Comparison of ENCODE assay signal across 11 cellular contexts in genomic region chr15:89105147-89105546, GRCh38. TPM values are rescaled to one million over a fixed set of nuclear protein-coding genes. Genes with fewer than 3 reads are reported as not detected.
A peak's percentile ranks its signal among the peaks of the same experiment; 100 is the strongest.
DNase-seq lines count a peak whose midpoint lies in the region; ATAC-seq and TF ChIP-seq lines count a peak whose summit lies in the region.
"Had no signal": no experiment of that assay in that cellular context is flagged by ENCODE, and none has a peak within 500 bp of the region (broad histone marks: within the 10 kb centered on the region; RNA-seq: fewer than 3 reads in every experiment).

No MANE protein-coding gene starts in this region.

- peak overlapping the region; percentile 25 for H2AFZ ChIP-seq in mammary epithelial cell (ENCODE audit: low read depth, low read length)

- peaks cover 52% of the 10 kb centered on the region for H3K4me1 ChIP-seq in mammary epithelial cell (ENCODE audit: insufficient read depth, low read length)

- H3K27me3 ChIP-seq in mammary epithelial cell (ENCODE audit: insufficient read depth, low read length), result no peaks in the 10 kb centered on the region

- H3K4me3 Mint-ChIP-seq in HFFc6, result peak overlapping the region; percentile 79
- H3K4me3 Mint-ChIP-seq in activated T-cell treated with anti-CD3 and anti-CD28 coated beads, Interleukin-2, amount 50 U/mL, for 4 hours, result no peak overlapping the region
- H3K4me3 Mint-ChIP-seq: activated B cell treated with CpG ODN at 0.5 μM for 24 hours had no signal

- intact Hi-C loops in mammary epithelial cell (cut with micrococcal nuclease), result no loop called here

- H3K9ac ChIP-seq in mammary epithelial cell (ENCODE audit: insufficient read depth, low read length), result no peak overlapping the region

- ATAC-seq in HG02759 (IDR thresholded peaks at IDR 0.05; ENCODE audit: unreplicated experiment), result no peak
- no peak for ATAC-seq in activated T-cell treated with anti-CD3 and anti-CD28 coated beads, Interleukin-2, amount 50 U/mL, for 4 hours

- CTCF ChIA-PET in mammary epithelial cell (lab: Charles Lee; ENCODE audit: low non-redundant PET), result no interaction called here

- dilution Hi-C loops in mammary epithelial cell (cut with HindIII; ENCODE audit: low sequenced_read_pairs), result no loop called here

- H3K79me2 ChIP-seq in mammary epithelial cell (ENCODE audit: insufficient read depth, low read length), result peaks cover 33% of the 10 kb centered on the region

- DNase-seq in HFFc6, result peak; percentile 95
- DNase-seq in mammary epithelial cell, result peak; percentile 71
- DNase-seq in kidney glomerular epithelial cell (lab: John Stamatoyannopoulos, UW), result peak; percentile 68
- DNase-seq in substantia nigra (lab: John Stamatoyannopoulos, UW), result no peak
- DNase-seq in stimulated activated CD4-positive, alpha-beta T cell treated with anti-CD3 and anti-CD28 coated beads, Interleukin-4, amount 100 ng/mL, for 4 hours, result no peak
- no peak for DNase-seq in NCI-H1436 treated with DMSO at 0.1 percent for 48 hours (lab: John Stamatoyannopoulos, UW)
- DNase-seq in activated T-cell treated with anti-CD3 and anti-CD28 coated beads, Interleukin-2, amount 50 U/mL, for 4 hours, result no peak
- DNase-seq: activated B cell treated with CpG ODN at 0.5 μM for 24 hours; effector memory CD4-positive, alpha-beta T cell; small intestine had no signal

- no peaks in the 10 kb centered on the region for H3K36me3 ChIP-seq in mammary epithelial cell (ENCODE audit: insufficient read depth, low read length)

- H3K4me3 ChIP-seq in mammary epithelial cell (replicated peaks in 1 of 3; ENCODE audit: insufficient read depth in 1 of 3, low read depth in 2 of 3, low read length in 3 of 3), result no peak overlapping the region

- WGBS in mammary epithelial cell (ENCODE audit: low coverage, missing lambda C conversion rate), result 11% methylated on average over 4 of the region's 4 CpGs

- in situ Hi-C loops in mammary epithelial cell (cut with MboI; ENCODE audit: low sequenced_read_pairs in 2 of 2), result no loop called here

- no TSS peak for BruUV-seq in mammary epithelial cell (replicated peaks; lab: Mats Ljungman, UMichigan)

- peaks cover 24% of the 10 kb centered on the region for H3K36me3 Mint-ChIP-seq in HFFc6 (ENCODE audit: low read depth)
- peaks cover 23% of the 10 kb centered on the region for H3K36me3 Mint-ChIP-seq in activated T-cell treated with anti-CD3 and anti-CD28 coated beads, Interleukin-2, amount 50 U/mL, for 4 hours (ENCODE audit: insufficient read depth)

- no peaks in the 10 kb centered on the region for H4K20me1 ChIP-seq in mammary epithelial cell (ENCODE audit: insufficient read depth, low read length)

- H3K4me2 ChIP-seq in mammary epithelial cell (ENCODE audit: insufficient read depth, low read depth, low read length), result peak overlapping the region; percentile 49

- no peaks in the 10 kb centered on the region for H3K9me3 ChIP-seq in mammary epithelial cell (replicated peaks; ENCODE audit: insufficient read depth, low read length)

- H3K27ac ChIP-seq in mammary epithelial cell (ENCODE audit: insufficient read depth, low read depth, low read length) (peak overlapping the region; percentile 57), substantia nigra (ENCODE audit: low read depth, low read length, poor library complexity, severe bottlenecking) (peak overlapping the region; percentile 13)

- H3K27ac Mint-ChIP-seq in HFFc6, result peak overlapping the region; percentile 91
- H3K27ac Mint-ChIP-seq: activated B cell treated with CpG ODN at 0.5 μM for 24 hours had no signal

- TF ChIP-seq CTCF in HFFc6 (IDR thresholded peaks at IDR 0.05) (no peak), mammary epithelial cell (conservative IDR thresholded peaks at IDR 0.05 in 1 of 2, IDR thresholded peaks at IDR 0.05 in 1 of 2; ENCODE audit: extremely low read depth in 1 of 2, insufficient read depth in 1 of 2, low read depth in 1 of 2, low read length in 2 of 2) (no peak)

- peaks cover 3% of the 10 kb centered on the region for H3K27me3 Mint-ChIP-seq in HFFc6 (ENCODE audit: insufficient read depth)
- H3K27me3 Mint-ChIP-seq in activated T-cell treated with anti-CD3 and anti-CD28 coated beads, Interleukin-2, amount 50 U/mL, for 4 hours (ENCODE audit: low read depth), result no peaks in the 10 kb centered on the region
- H3K27me3 Mint-ChIP-seq: activated B cell treated with CpG ODN at 0.5 μM for 24 hours had no signal

- peaks cover 77% of the 10 kb centered on the region for H3K4me1 Mint-ChIP-seq in HFFc6 (ENCODE audit: low read depth)
- peaks cover 19% of the 10 kb centered on the region for H3K4me1 Mint-ChIP-seq in activated T-cell treated with anti-CD3 and anti-CD28 coated beads, Interleukin-2, amount 50 U/mL, for 4 hours (ENCODE audit: low read depth)
- H3K4me1 Mint-ChIP-seq: activated B cell treated with CpG ODN at 0.5 μM for 24 hours had no signal

- H3K9me3 Mint-ChIP-seq in HFFc6, result no peaks in the 10 kb centered on the region
- no peaks in the 10 kb centered on the region for H3K9me3 Mint-ChIP-seq in activated T-cell treated with anti-CD3 and anti-CD28 coated beads, Interleukin-2, amount 50 U/mL, for 4 hours
- H3K9me3 Mint-ChIP-seq: activated B cell treated with CpG ODN at 0.5 μM for 24 hours had no signal

RNA-seq across cellular contexts. Expression of gene ABHD2, which starts 16.9 kb away (rescaled TPM):
- 10 to 100 TPM; 43.1 to 63.5 (median 51.8) TPM for total RNA-seq in HFFc6 (2021; fragmentation: NEBNext Ultra II Directional; extraction: Animal tissue kit (Norgen Biotek cat#: 25700))
- total RNA-seq in mammary epithelial cell, result 10 to 100 TPM; 35.3 to 47.4 TPM
- 29.6 TPM for polyA plus RNA-seq in mammary epithelial cell
- polyA minus RNA-seq in mammary epithelial cell, result 207 TPM
- total RNA-seq in activated T-cell treated with anti-CD3 and anti-CD28 coated beads, Interleukin-2, amount 50 U/mL, for 4 hours, result 10 to 100 TPM; 48.9 to 72.6 (median 64.1) TPM

Comparison
In these comparisons a context has a peak if more than half of its experiments do, and no peak if none do; other contexts are left out.
1. DNase-seq: peak in HFFc6 (single experiment), mammary epithelial cell (single experiment) and kidney glomerular epithelial cell (single experiment); none in substantia nigra (0 of 49), stimulated activated CD4-positive, alpha-beta T cell treated with anti-CD3 and anti-CD28 coated beads, Interleukin-4, amount 100 ng/mL, for 4 hours (0 of 2), NCI-H1436 treated with DMSO at 0.1 percent for 48 hours (single experiment) and activated T-cell treated with anti-CD3 and anti-CD28 coated beads, Interleukin-2, amount 50 U/mL, for 4 hours (single experiment).